ENCODE assay signal across 7 cellular contexts in genomic region chr18:37385846-37386435, GRCh38.
A peak's percentile ranks its signal among the peaks of the same experiment; 100 is the strongest.
DNase-seq lines count a peak whose midpoint lies in the region; ATAC-seq and TF ChIP-seq lines count a peak whose summit lies in the region.

No MANE protein-coding gene starts in this region.

- H3K27me3 ChIP-seq in adrenal gland: no peaks in the 10 kb centered on the region

- H3K9me3 ChIP-seq in adrenal gland (replicated peaks in 1 of 3): no peaks in the 10 kb centered on the region

- H3K4me3 ChIP-seq in adrenal gland: no peak overlapping the region

- no peaks in the 10 kb centered on the region for H3K4me1 ChIP-seq in adrenal gland (replicated peaks in 1 of 2)

- H3K27ac ChIP-seq in adrenal gland: no peak overlapping the region

- no peaks in the 10 kb centered on the region for H3K36me3 ChIP-seq in adrenal gland (replicated peaks in 1 of 2)

- WGBS in adrenal gland, 4 donors: 79 to 90% (median 83%) methylated on average over 5 of the region's 5 CpGs

- peak; percentile 58 to 81 (median 76) for TF ChIP-seq CTCF in adrenal gland (IDR thresholded peaks at IDR 0.05)

- ATAC-seq in HG02571 (IDR thresholded peaks at IDR 0.05; ENCODE audit: unreplicated experiment): no peak
- no peak for ATAC-seq in HG03139 (IDR thresholded peaks at IDR 0.05; ENCODE audit: unreplicated experiment)

- TF ChIP-seq POLR2A in adrenal gland (IDR thresholded peaks at IDR 0.05): no peak

- intact Hi-C loops in adrenal gland (cut with DNase I): loop anchor here in 1 of 2 donors (10.0 kb wide), 1 partner anchor 149 kb away; no protein-coding TSS in a partner anchor

- DNase-seq in GM04504 (ENCODE audit: low read depth): peak; percentile 11
- DNase-seq in MV-4-11 (lab: John Stamatoyannopoulos, UW): peak; percentile 31
- no peak for DNase-seq in adrenal gland
- DNase-seq in left kidney (ENCODE audit: low read depth, low spot score): peak; percentile 48
- DNase-seq in HK-2 (ENCODE audit: unreplicated experiment): no peak

Comparison
In these comparisons a context has a peak if more than half of its experiments do, and no peak if none do; other contexts are left out.
1. DNase-seq: peak in GM04504 (single experiment), MV-4-11 (single experiment) and left kidney (single experiment); none in adrenal gland (0 of 7) and HK-2 (single experiment).